In genomic region chr6:124676033-124676432, GRCh38 we compare ENCODE assay signal across 19 cellular contexts.
A peak's percentile ranks its signal among the peaks of the same experiment; 100 is the strongest.
DNase-seq lines count a peak whose midpoint lies in the region; ATAC-seq and TF ChIP-seq lines count a peak whose summit lies in the region.
"Had no signal": no experiment of that assay in that cellular context is flagged by ENCODE, and none has a peak within 500 bp of the region (broad histone marks: within the 10 kb centered on the region; RNA-seq: fewer than 3 reads in every experiment).

No MANE protein-coding gene starts in this region.

- TF ChIP-seq EP300 in suprapubic skin (IDR thresholded peaks at IDR 0.05) = no peak

- H3K79me2 ChIP-seq in fibroblast of lung (ENCODE audit: control insufficient read depth, insufficient read depth, low read length) = no peaks in the 10 kb centered on the region

- H2AFZ ChIP-seq in fibroblast of lung (ENCODE audit: low read length) = no peak overlapping the region

- DNase-seq in EL = peak; percentile 72
- no peak for DNase-seq in SK-N-MC (ENCODE audit: low read depth, low spot score)
- DNase-seq in fibroblast of lung (ENCODE audit: low read depth in 2 of 2) = peak; percentile 82 to 84
- peak; percentile 78 for DNase-seq in non-pigmented ciliary epithelial cell (ENCODE audit: low read depth)
- DNase-seq in adrenal gland = no peak
- no peak for DNase-seq in mucosa of descending colon
- no peak for DNase-seq in lower lobe of right lung
- no peak for DNase-seq in suprapubic skin (ENCODE audit: low spot score in 2 of 2)
- DNase-seq: ACHN; activated CD8-positive, alpha-beta memory T cell treated with anti-CD3 and anti-CD28 coated beads for 24 hours; activated naive CD8-positive, alpha-beta T cell treated with anti-CD3 and anti-CD28 coated beads, Interleukin-2, amount 10 ng/mL, durations not matched to agents 7 days and 5 days; DMS153; glutamatergic neuron; GOT3; NCI-H1694; NCI-H82; PC-3; T-helper 9 cell; testis had no signal

- no peaks in the 10 kb centered on the region for H4K20me1 ChIP-seq in fibroblast of lung (ENCODE audit: control insufficient read depth, extremely low read depth, insufficient read depth, low read length)

- WGBS in adrenal gland, 4 donors = 78 to 90% (median 85%) methylated on average over 3 of the region's 3 CpGs
- WGBS in suprapubic skin = 88% methylated on average over 3 of the region's 3 CpGs

- TF ChIP-seq CTCF in fibroblast of lung (conservative IDR thresholded peaks at IDR 0.05 in 1 of 2, IDR thresholded peaks at IDR 0.05 in 1 of 2; ENCODE audit: low read depth in 1 of 2, low read length in 2 of 2) = no peak
- TF ChIP-seq CTCF in adrenal gland (IDR thresholded peaks at IDR 0.05) = no peak
- no peak for TF ChIP-seq CTCF in mucosa of descending colon (IDR thresholded peaks at IDR 0.05)
- no peak for TF ChIP-seq CTCF in lower lobe of right lung (IDR thresholded peaks at IDR 0.05)
- no peak for TF ChIP-seq CTCF in suprapubic skin (IDR thresholded peaks at IDR 0.05)

- H3K9me3 ChIP-seq in SK-N-MC (ENCODE audit: low read depth, low read length) = peaks cover 13% of the 10 kb centered on the region; the same call in 1 of the 2 replicates
- no peaks in the 10 kb centered on the region for H3K9me3 ChIP-seq in fibroblast of lung (ENCODE audit: control insufficient read depth, insufficient read depth, low read depth, low read length)
- peaks cover 0 to 6% (median 0%) of the 10 kb centered on the region in 3 donors for H3K9me3 ChIP-seq in adrenal gland (replicated peaks in 1 of 3)
- H3K9me3 ChIP-seq in mucosa of descending colon = peaks cover 37% of the 10 kb centered on the region
- peaks cover 17% of the 10 kb centered on the region for H3K9me3 ChIP-seq in lower lobe of right lung
- H3K9me3 ChIP-seq in suprapubic skin = no peaks in the 10 kb centered on the region
- H3K9me3 ChIP-seq: testis had no signal

- no peak overlapping the region for H3K4me2 ChIP-seq in fibroblast of lung (ENCODE audit: extremely low read depth, insufficient read depth, low read length)

- H3K9ac ChIP-seq in SK-N-MC (ENCODE audit: insufficient read length) = no peak overlapping the region
- no peak overlapping the region for H3K9ac ChIP-seq in fibroblast of lung (ENCODE audit: insufficient read depth, low read length)

- ATAC-seq in mucosa of descending colon (no peak), lower lobe of right lung (no peak)
- ATAC-seq: PC-3 had no signal

- no peaks in the 10 kb centered on the region for H3K4me1 ChIP-seq in fibroblast of lung (ENCODE audit: control insufficient read depth, extremely low read depth, insufficient read depth, low read length)
- H3K4me1 ChIP-seq in adrenal gland (replicated peaks in 1 of 2) = no peaks in the 10 kb centered on the region
- no peaks in the 10 kb centered on the region for H3K4me1 ChIP-seq in mucosa of descending colon (ENCODE audit: low read depth)
- no peaks in the 10 kb centered on the region for H3K4me1 ChIP-seq in lower lobe of right lung
- no peaks in the 10 kb centered on the region for H3K4me1 ChIP-seq in suprapubic skin
- H3K4me1 ChIP-seq: testis had no signal

- H3K27me3 ChIP-seq in fibroblast of lung (ENCODE audit: control insufficient read depth, insufficient read depth, low read length) (no peaks in the 10 kb centered on the region), adrenal gland (no peaks in the 10 kb centered on the region), lower lobe of right lung (ENCODE audit: low read depth) (no peaks in the 10 kb centered on the region), suprapubic skin (no peaks in the 10 kb centered on the region)
- H3K27me3 ChIP-seq: testis had no signal

- intact Hi-C loops in adrenal gland (cut with DNase I) = no loop called here
- intact Hi-C loops in mucosa of descending colon (cut with DNase I, micrococcal nuclease) = no loop called here
- intact Hi-C loops in lower lobe of right lung (cut with DNase I) = no loop called here

- TF ChIP-seq POLR2A in adrenal gland (IDR thresholded peaks at IDR 0.05) (no peak), suprapubic skin (IDR thresholded peaks at IDR 0.05) (no peak)

- H3K27ac ChIP-seq in SK-N-MC = 0 out of 2 replicates have a peak overlapping the region, but pooled peaks have one; percentile 38
- H3K27ac ChIP-seq in fibroblast of lung (ENCODE audit: insufficient read depth, low read length) = no peak overlapping the region
- H3K27ac ChIP-seq in adrenal gland = no peak overlapping the region
- H3K27ac ChIP-seq in lower lobe of right lung = no peak overlapping the region
- H3K27ac ChIP-seq in suprapubic skin = no peak overlapping the region
- H3K27ac ChIP-seq: testis had no signal

- H3K4me3 ChIP-seq in SK-N-MC (no peak overlapping the region), fibroblast of lung (replicated peaks in 1 of 4; ENCODE audit: control extremely low read depth in 1 of 4, insufficient read depth in 1 of 4, low read depth in 3 of 4, low read length in 4 of 4) (no peak overlapping the region), adrenal gland (no peak overlapping the region), mucosa of descending colon (no peak overlapping the region), lower lobe of right lung (no peak overlapping the region), suprapubic skin (no peak overlapping the region)
- H3K4me3 ChIP-seq: testis had no signal

- H3K36me3 ChIP-seq in SK-N-MC (ENCODE audit: insufficient read depth, low read length) = no peaks in the 10 kb centered on the region
- H3K36me3 ChIP-seq in fibroblast of lung (ENCODE audit: control insufficient read depth, insufficient read depth, low read length) = no peaks in the 10 kb centered on the region
- no peaks in the 10 kb centered on the region for H3K36me3 ChIP-seq in adrenal gland (replicated peaks in 1 of 2)
- no peaks in the 10 kb centered on the region for H3K36me3 ChIP-seq in mucosa of descending colon (ENCODE audit: low read depth)
- no peaks in the 10 kb centered on the region for H3K36me3 ChIP-seq in lower lobe of right lung
- no peaks in the 10 kb centered on the region for H3K36me3 ChIP-seq in suprapubic skin

Comparison
In these comparisons a context has a peak if more than half of its experiments do, and no peak if none do; other contexts are left out.
1. DNase-seq: peak in EL (single experiment), fibroblast of lung (2 of 2) and non-pigmented ciliary epithelial cell (single experiment); none in SK-N-MC (single experiment), adrenal gland (0 of 7), mucosa of descending colon (0 of 3), lower lobe of right lung (single experiment) and suprapubic skin (0 of 2).